Comparison of ENCODE assay signal across 25 cellular contexts in genomic region chr11:28932940-28933339, GRCh38.
"Had no signal": no experiment of that assay in that cellular context is flagged by ENCODE, and none has a peak within 500 bp of the region (broad histone marks: within the 10 kb centered on the region; RNA-seq: fewer than 3 reads in every experiment).

No MANE protein-coding gene starts in this region.

- H3K36me3 ChIP-seq: left ventricle myocardium inferior, ovary, prostate gland, tibial nerve, uterus had no signal

- H3K4me3 ChIP-seq: left ventricle myocardium inferior, lung, mucosa of descending colon, ovary, prostate gland, tibial nerve, uterus had no signal

- DNase-seq: hippocampal formation; islet precursor cell; left ventricle myocardium inferior; midbrain; mucosa of descending colon; naive thymus-derived CD4-positive, alpha-beta T cell; ovary; retina; small intestine; stimulated activated CD4-positive, alpha-beta T cell treated with anti-CD3 and anti-CD28 coated beads, Interleukin-1b, Interleukin-23, amount 100 ng/mL, for 48 hours; stimulated activated CD4-positive, alpha-beta T cell treated with anti-CD3 and anti-CD28 coated beads, Interleukin-2, amount 100 ng/mL, for 48 hours; stimulated activated CD4-positive, alpha-beta T cell treated with anti-CD3 and anti-CD28 coated beads, Interleukin-4, amount 100 ng/mL, for 4 hours; stimulated activated CD8-positive, alpha-beta memory T cell treated with anti-CD3 and anti-CD28 coated beads, Interleukin-4, amount 100 ng/mL, for 48 hours; stimulated activated naive CD4-positive, alpha-beta T cell treated with Interleukin-2 at 50 U/mL for 16 hours; stimulated activated naive CD8-positive, alpha-beta T cell treated with anti-CD3 and anti-CD28 coated beads, Interleukin-15, amount 100 ng/mL, for 72 hours; substantia nigra; uterus had no signal

- H3K27me3 Mint-ChIP-seq: naive thymus-derived CD4-positive, alpha-beta T cell; natural killer cell treated with Interleukin-12 subunit alpha and Interleukin-12 subunit beta and Interleukin-15 and Interleukin-18, amount 100 ng/mL, for 72 hours; stimulated activated memory B cell treated with anti-CD40 and anti-IgM and Interleukin-4, amounts not matched to agents 10 μg/mL and 1 μg/mL and 100 μg/mL, for 72 hours; stimulated activated naive CD8-positive, alpha-beta T cell treated with anti-CD3 and anti-CD28 coated beads, Interleukin-15, amount 100 ng/mL, for 72 hours; type B pancreatic cell had no signal

- H3K27me3 ChIP-seq: ovary, tibial nerve, uterus had no signal

- H3K27ac Mint-ChIP-seq: naive thymus-derived CD4-positive, alpha-beta T cell; natural killer cell treated with Interleukin-12 subunit alpha and Interleukin-12 subunit beta and Interleukin-15 and Interleukin-18, amount 100 ng/mL, for 72 hours; stimulated activated memory B cell treated with anti-CD40 and anti-IgM and Interleukin-4, amounts not matched to agents 10 μg/mL and 1 μg/mL and 100 μg/mL, for 72 hours; stimulated activated naive CD8-positive, alpha-beta T cell treated with anti-CD3 and anti-CD28 coated beads, Interleukin-15, amount 100 ng/mL, for 72 hours; type B pancreatic cell had no signal

- H3K9me3 Mint-ChIP-seq: type B pancreatic cell had no signal

- H3K4me1 Mint-ChIP-seq: naive thymus-derived CD4-positive, alpha-beta T cell; stimulated activated memory B cell treated with anti-CD40 and anti-IgM and Interleukin-4, amounts not matched to agents 10 μg/mL and 1 μg/mL and 100 μg/mL, for 72 hours; stimulated activated naive CD8-positive, alpha-beta T cell treated with anti-CD3 and anti-CD28 coated beads, Interleukin-15, amount 100 ng/mL, for 72 hours had no signal

- H3K36me3 Mint-ChIP-seq: naive thymus-derived CD4-positive, alpha-beta T cell; stimulated activated memory B cell treated with anti-CD40 and anti-IgM and Interleukin-4, amounts not matched to agents 10 μg/mL and 1 μg/mL and 100 μg/mL, for 72 hours had no signal

- H3K4me1 ChIP-seq: left ventricle myocardium inferior, prostate gland, tibial nerve, uterus had no signal

- ATAC-seq: mucosa of descending colon; naive thymus-derived CD4-positive, alpha-beta T cell; natural killer cell treated with Interleukin-12 subunit alpha and Interleukin-12 subunit beta and Interleukin-15 and Interleukin-18, amount 100 ng/mL, for 72 hours; right cardiac atrium; sciatic nerve; stimulated activated memory B cell treated with anti-CD40 and anti-IgM and Interleukin-4, amounts not matched to agents 10 μg/mL and 1 μg/mL and 100 μg/mL, for 72 hours; stimulated activated naive CD8-positive, alpha-beta T cell treated with anti-CD3 and anti-CD28 coated beads, Interleukin-15, amount 100 ng/mL, for 72 hours had no signal

- H3K27ac ChIP-seq: left ventricle myocardium inferior, ovary, prostate gland, tibial nerve, uterus had no signal

- H3K4me3 Mint-ChIP-seq: naive thymus-derived CD4-positive, alpha-beta T cell; natural killer cell treated with Interleukin-12 subunit alpha and Interleukin-12 subunit beta and Interleukin-15 and Interleukin-18, amount 100 ng/mL, for 72 hours; stimulated activated memory B cell treated with anti-CD40 and anti-IgM and Interleukin-4, amounts not matched to agents 10 μg/mL and 1 μg/mL and 100 μg/mL, for 72 hours; stimulated activated naive CD8-positive, alpha-beta T cell treated with anti-CD3 and anti-CD28 coated beads, Interleukin-15, amount 100 ng/mL, for 72 hours; type B pancreatic cell had no signal

- H3K9me3 ChIP-seq: mucosa of descending colon, ovary, prostate gland, uterus had no signal
